11 cellular contexts compared by ENCODE assay signal in genomic region chr15:79858469-79858868, GRCh38. TPM values are rescaled to one million over a fixed set of nuclear protein-coding genes. Genes with fewer than 3 reads are reported as not detected.
DNase-seq lines count a peak whose midpoint lies in the region; ATAC-seq, FAIRE-seq and TF ChIP-seq lines count a peak whose summit lies in the region.
"Had no signal": no experiment of that assay in that cellular context is flagged by ENCODE, and none has a peak within 500 bp of the region (broad histone marks: within the 10 kb centered on the region; RNA-seq: fewer than 3 reads in every experiment).

No MANE protein-coding gene starts in this region.

- no peak overlapping the region for H3K9ac ChIP-seq in OCI-LY3 (ENCODE audit: low read length)

- H2AFZ ChIP-seq in OCI-LY3 (ENCODE audit: low read depth, low read length): no peak overlapping the region

- H3K27ac ChIP-seq in OCI-LY3 (ENCODE audit: low read length): no peak overlapping the region
- H3K27ac ChIP-seq: ovary had no signal

- DNase-seq in G401 (ENCODE audit: low spot score) (peak; percentile 38), fibroblast of peridontal ligament (ENCODE audit: extremely low read depth) (peak; percentile 29), germinal center (ENCODE audit: low spot score) (no peak)
- no peak for DNase-seq in activated effector memory CD4-positive, alpha-beta T cell treated with Interleukin-2 at 50 U/mL for 16 hours
- DNase-seq in activated CD4-positive, alpha-beta T cell treated with anti-CD3 and anti-CD28 coated beads, Interleukin-2, amount 50 U/mL, for 48 hours: no peak
- DNase-seq: activated CD4-positive, alpha-beta T cell treated with anti-CD3 and anti-CD28 coated beads for 1 hour; NCI-H146; ovary had no signal

- in situ Hi-C loops in G401 (cut with HindIII; ENCODE audit: low sequenced_read_pairs): no loop called here

- no peak for ATAC-seq in GM19455 (IDR thresholded peaks at IDR 0.05; ENCODE audit: unreplicated experiment)

- FAIRE-seq in A204.1 (lab: Jason Lieb, UNC): peak; percentile 95

- H3K4me2 ChIP-seq in OCI-LY3 (ENCODE audit: low read length): no peak overlapping the region

- no peak overlapping the region for H3K4me3 ChIP-seq in OCI-LY3 (ENCODE audit: low read length)
- H3K4me3 ChIP-seq: ovary had no signal

- H3K27me3 ChIP-seq in OCI-LY3 (ENCODE audit: low read depth, low read length): no peaks in the 10 kb centered on the region
- H3K27me3 ChIP-seq: ovary had no signal

- no peaks in the 10 kb centered on the region for H4K20me1 ChIP-seq in OCI-LY3 (ENCODE audit: insufficient read depth, low read length)

- no peaks in the 10 kb centered on the region for H3K36me3 ChIP-seq in OCI-LY3 (replicated peaks; ENCODE audit: low read depth, low read length)
- H3K36me3 ChIP-seq: ovary had no signal

- TF ChIP-seq CTCF in OCI-LY3 (IDR thresholded peaks at IDR 0.05; ENCODE audit: low read depth, low read length): peak; percentile 64

- H3K4me1 ChIP-seq in OCI-LY3 (ENCODE audit: low read length): peaks cover 4% of the 10 kb centered on the region

- H3K9me3 ChIP-seq in OCI-LY3 (ENCODE audit: insufficient read depth, low read length): no peaks in the 10 kb centered on the region
- H3K9me3 ChIP-seq: ovary had no signal

- H3K79me2 ChIP-seq in OCI-LY3 (ENCODE audit: low read length): 0 out of 2 replicates have a peak, but pooled peaks cover 6% of the 10 kb centered on the region

RNA-seq across cellular contexts. Expression of gene MTHFS, which starts 38.3 kb away (rescaled TPM):
- 83.6 and 92.9 TPM in 2 replicates for total RNA-seq in G401 (2014; rRNA removed; shearing (Covaris generic))

Comparison
In these comparisons a context has a peak if more than half of its experiments do, and no peak if none do; other contexts are left out.
1. DNase-seq: peak in G401 (single experiment) and fibroblast of peridontal ligament (single experiment); none in activated effector memory CD4-positive, alpha-beta T cell treated with Interleukin-2 at 50 U/mL for 16 hours (single experiment), germinal center (single experiment) and activated CD4-positive, alpha-beta T cell treated with anti-CD3 and anti-CD28 coated beads, Interleukin-2, amount 50 U/mL, for 48 hours (0 of 2).